ENCODE assay signal across 7 cellular contexts in the genomic region with DNA sequence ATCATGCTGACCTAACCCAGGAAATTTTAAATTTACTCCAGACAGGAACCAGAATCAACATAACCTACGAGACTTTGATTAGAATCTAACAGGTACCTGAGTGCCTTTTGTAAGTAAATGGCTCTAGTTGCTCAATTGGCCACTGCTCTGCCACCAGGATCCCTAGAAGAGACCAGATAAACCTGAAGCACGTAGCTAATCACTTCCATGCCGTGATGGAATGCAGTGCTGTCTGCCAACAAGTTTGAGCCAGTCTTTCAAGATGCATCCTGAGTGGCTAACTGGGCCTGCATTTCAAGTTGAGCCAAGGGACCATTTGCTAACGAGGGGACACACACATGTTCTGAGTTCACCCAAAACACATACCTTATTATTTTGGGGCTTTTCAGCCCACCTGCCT. TPM values are rescaled to one million over a fixed set of nuclear protein-coding genes. Genes with fewer than 3 reads are reported as not detected.
A peak's percentile ranks its signal among the peaks of the same experiment; 100 is the strongest.
DNase-seq lines count a peak whose midpoint lies in the region; ATAC-seq, FAIRE-seq and TF ChIP-seq lines count a peak whose summit lies in the region.
"Not testable (repeated sequence)": the region's sequence is repeated elsewhere in the genome, so short reads cannot be mapped to it uniquely, and the experiment has no call there.

No MANE protein-coding gene starts in this region.

- ATAC-seq in GM23338 (peak; percentile 25; the same call in 2 of the 3 replicates), foreskin keratinocyte (peak; percentile 50)

- not testable (repeated sequence) for H3K18ac ChIP-seq in mesendoderm (ENCODE audit: low read length)

- not testable (repeated sequence) for H3K56ac ChIP-seq in mesendoderm (ENCODE audit: low read length)

- H2BK5ac ChIP-seq in mesendoderm (ENCODE audit: low read length) = not testable (repeated sequence)

- not testable (repeated sequence) for H3K4me1 Mint-ChIP-seq in GM23338

- H3K27me3 ChIP-seq in GM23338 (ENCODE audit: insufficient read depth); bronchial epithelial cell (ENCODE audit: control insufficient read depth, insufficient read depth, low read length); foreskin keratinocyte; mesendoderm (ENCODE audit: insufficient read depth, low read length, poor library complexity); suprapubic skin: not testable (repeated sequence)

- not testable (repeated sequence) for TF ChIP-seq EP300 in suprapubic skin (IDR thresholded peaks at IDR 0.05)

- H3K23ac ChIP-seq in mesendoderm (ENCODE audit: low read length) = not testable (repeated sequence)

- not testable (repeated sequence) for H3K4me3 Mint-ChIP-seq in GM23338

- not testable (repeated sequence) for H4K8ac ChIP-seq in mesendoderm (ENCODE audit: low read depth, low read length)

- not testable (repeated sequence) for H2BK120ac ChIP-seq in mesendoderm (ENCODE audit: low read depth, low read length)

- not testable (repeated sequence) for H3K4ac ChIP-seq in mesendoderm (ENCODE audit: low read depth, low read length)

- H3K36me3 ChIP-seq in GM23338 (ENCODE audit: insufficient read depth); bronchial epithelial cell (ENCODE audit: control insufficient read depth, insufficient read depth, low read length); mesendoderm (ENCODE audit: control insufficient read depth, insufficient read depth, low read length): not testable (repeated sequence)
- H3K36me3 ChIP-seq in suprapubic skin = peaks cover 18% of the 10 kb centered on the region

- not testable (repeated sequence) for H3K79me1 ChIP-seq in mesendoderm (ENCODE audit: low read length)

- not testable (repeated sequence) for H2BK15ac ChIP-seq in mesendoderm (replicated peaks; ENCODE audit: low read depth)

- not testable (repeated sequence) for H3K9me3 ChIP-seq in suprapubic skin

- TF ChIP-seq CTCF in GM23338 (conservative IDR thresholded peaks at IDR 0.05; ENCODE audit: low read depth in 2 of 2); VCaP (conservative IDR thresholded peaks at IDR 0.05); bronchial epithelial cell (IDR thresholded peaks at IDR 0.05; ENCODE audit: insufficient read depth, low read length, severe bottlenecking); epithelial cell of esophagus (IDR thresholded peaks at IDR 0.05; ENCODE audit: insufficient read depth, low read depth, low read length, missing control alignments); foreskin keratinocyte (conservative IDR thresholded peaks at IDR 0.05); suprapubic skin (IDR thresholded peaks at IDR 0.05): not testable (repeated sequence)

- H3K4me1 ChIP-seq in GM23338 (ENCODE audit: insufficient read depth); foreskin keratinocyte; mesendoderm (ENCODE audit: control insufficient read depth, low read depth, low read length): not testable (repeated sequence)
- peaks cover 13% of the 10 kb centered on the region for H3K4me1 ChIP-seq in suprapubic skin

- H3K4me3 ChIP-seq in GM23338; bronchial epithelial cell (ENCODE audit: low read depth, low read length); epithelial cell of esophagus (ENCODE audit: low read length); mesendoderm (ENCODE audit: low read length); suprapubic skin: not testable (repeated sequence)

- not testable (repeated sequence) for H3K27me3 Mint-ChIP-seq in GM23338 (ENCODE audit: insufficient read depth, low read depth, poor library complexity)

- not testable (repeated sequence) for H3K4me2 ChIP-seq in GM23338; mesendoderm (ENCODE audit: low read length)

- not testable (repeated sequence) for H3K36me3 Mint-ChIP-seq in GM23338 (ENCODE audit: low read depth)

- H4K5ac ChIP-seq in mesendoderm (ENCODE audit: low read length) = not testable (repeated sequence)

- no CpG with 5 or more reads among the region's 4 CpGs for WGBS in mesendoderm (ENCODE audit: extremely low coverage, insufficient coverage, low lambda C conversion rate)
- 56% methylated on average over 2 of the region's 4 CpGs for WGBS in suprapubic skin

- TF ChIP-seq POLR2A in suprapubic skin (IDR thresholded peaks at IDR 0.05) = not testable (repeated sequence)

- not testable (repeated sequence) for H3K27ac Mint-ChIP-seq in GM23338

- H3F3A ChIP-seq in GM23338 (replicated peaks; ENCODE audit: low read depth) = not testable (repeated sequence)

- H2AK5ac ChIP-seq in mesendoderm (ENCODE audit: low read length) = not testable (repeated sequence)

- H3K9ac ChIP-seq in mesendoderm (ENCODE audit: low read length) = not testable (repeated sequence)

- not testable (repeated sequence) for H3K9me3 Mint-ChIP-seq in GM23338

- H4K20me1 ChIP-seq in GM23338 (replicated peaks; ENCODE audit: insufficient read depth) = not testable (repeated sequence)

- not testable (repeated sequence) for H3K79me2 ChIP-seq in GM23338 (replicated peaks; ENCODE audit: insufficient read depth); mesendoderm (ENCODE audit: control insufficient read depth, insufficient read depth, low read length)

- DNase-seq in GM23338 (ENCODE audit: low spot score); bronchial epithelial cell (ENCODE audit: low read depth); foreskin keratinocyte; mesendoderm; suprapubic skin (ENCODE audit: low spot score in 2 of 2): not testable (repeated sequence)
- peak; percentile 23 for DNase-seq in epithelial cell of esophagus (ENCODE audit: low read depth)

- not testable (repeated sequence) for H3K27ac ChIP-seq in GM23338 (ENCODE audit: low read depth); foreskin keratinocyte
- H3K27ac ChIP-seq in VCaP (peak overlapping the region; percentile 53), mesendoderm (ENCODE audit: low read depth, low read length) (peak overlapping the region; percentile 83), suprapubic skin (peak overlapping the region; percentile 67)

- not testable (repeated sequence) for H2AFZ ChIP-seq in GM23338

- not testable (repeated sequence) for H3K9me2 ChIP-seq in GM23338 (ENCODE audit: insufficient read depth)

- FAIRE-seq in bronchial epithelial cell (lab: Jason Lieb, UNC) = peak; percentile 76

RNA-seq across cellular contexts. Expression of gene GBP1, which starts 15.8 kb away (rescaled TPM):
- not detected in 2 replicates for total RNA-seq in GM23338 (2014; rRNA removed; shearing (Covaris generic))
- polyA plus RNA-seq in GM23338 (2016; fragmentation: Nextera tagmentation; extraction: Ambion mirVana) (0.13 TPM in 1 of 2 replicates, not detected in the other), foreskin keratinocyte (5.7 and 6.6 TPM in 2 replicates)
- total RNA-seq in bronchial epithelial cell (1.8 and 9.5 TPM in 2 replicates), foreskin keratinocyte (16.8 and 17.1 TPM in 2 replicates), suprapubic skin (10 to 100 TPM in 3 of 4 donors, 1 to 10 TPM in 1; 8.9 to 14.3 (median 11.5) TPM)
- 0.13 TPM for polyA plus RNA-seq in mesendoderm (2013, experiment 1 of 2)
- polyA plus RNA-seq in mesendoderm (2013, experiment 2 of 2) = 0.27 TPM

RNA-seq across cellular contexts. Expression of gene GBP3, which starts 26.5 kb away (rescaled TPM):
- not detected in 2 replicates for total RNA-seq in GM23338 (2014; rRNA removed; shearing (Covaris generic))
- polyA plus RNA-seq in GM23338 (2016; fragmentation: Nextera tagmentation; extraction: Ambion mirVana) (0.13 TPM in 1 of 2 replicates, not detected in the other), foreskin keratinocyte (7.7 and 15.3 TPM in 2 replicates)
- total RNA-seq in bronchial epithelial cell (3.7 and 16.5 TPM in 2 replicates), foreskin keratinocyte (19.6 and 32.8 TPM in 2 replicates), suprapubic skin (10 to 100 TPM in 2 of 4 donors, 1 to 10 TPM in 2; 5.5 to 15.7 (median 9.7) TPM)
- not detected for polyA plus RNA-seq in mesendoderm (2013, experiment 1 of 2)
- not detected for polyA plus RNA-seq in mesendoderm (2013, experiment 2 of 2)

RNA-seq across cellular contexts. Expression of gene KYAT3, which starts 56.8 kb away (rescaled TPM):
- total RNA-seq in GM23338 (2014; rRNA removed; shearing (Covaris generic)) = 49.3 and 49.9 TPM in 2 replicates
- polyA plus RNA-seq in GM23338 (2016; fragmentation: Nextera tagmentation; extraction: Ambion mirVana) (30.2 and 38.0 TPM in 2 replicates), foreskin keratinocyte (15.0 and 18.9 TPM in 2 replicates)
- total RNA-seq in bronchial epithelial cell (20.2 and 25.5 TPM in 2 replicates), foreskin keratinocyte (22.9 and 28.0 TPM in 2 replicates), suprapubic skin (10 to 100 TPM; 21.1 to 41.9 (median 26.7) TPM)
- polyA plus RNA-seq in mesendoderm (2013, experiment 1 of 2) = 23.4 TPM
- polyA plus RNA-seq in mesendoderm (2013, experiment 2 of 2) = 23.5 TPM

RNA-seq across cellular contexts. Expression of gene RBMXL1, which starts 56.8 kb away (rescaled TPM):
- total RNA-seq in GM23338 (2014; rRNA removed; shearing (Covaris generic)) = 27.0 and 32.7 TPM in 2 replicates
- polyA plus RNA-seq in GM23338 (2016; fragmentation: Nextera tagmentation; extraction: Ambion mirVana) (22.0 and 25.4 TPM in 2 replicates), foreskin keratinocyte (3.3 and 4.5 TPM in 2 replicates)
- total RNA-seq in bronchial epithelial cell (9.7 and 14.2 TPM in 2 replicates), foreskin keratinocyte (11.8 and 13.3 TPM in 2 replicates), suprapubic skin (10 to 100 TPM; 18.0 to 23.9 (median 19.6) TPM)
- polyA plus RNA-seq in mesendoderm (2013, experiment 1 of 2) = 13.4 TPM
- 13.4 TPM for polyA plus RNA-seq in mesendoderm (2013, experiment 2 of 2)
